Comparison of ENCODE assay signal across 8 cellular contexts in genomic region chr1:111570781-111571181, GRCh38. TPM values are rescaled to one million over a fixed set of nuclear protein-coding genes. Genes with fewer than 3 reads are reported as not detected.
DNase-seq lines count a peak whose midpoint lies in the region; ATAC-seq, FAIRE-seq and TF ChIP-seq lines count a peak whose summit lies in the region.

No MANE protein-coding gene starts in this region.

- H4K20me1 ChIP-seq in Loucy (ENCODE audit: insufficient read depth, low read length, poor library complexity, severe bottlenecking) (no peaks in the 10 kb centered on the region), keratinocyte (ENCODE audit: control insufficient read depth, extremely low read depth, insufficient read depth, low read length) (no peaks in the 10 kb centered on the region)

- no peaks in the 10 kb centered on the region for H3K27me3 ChIP-seq in Loucy (ENCODE audit: insufficient read depth, low read length, poor library complexity, severe bottlenecking)
- H3K27me3 ChIP-seq in keratinocyte (ENCODE audit: control insufficient read depth, extremely low read depth, insufficient read depth, low read length): no peaks in the 10 kb centered on the region
- no peaks in the 10 kb centered on the region for H3K27me3 ChIP-seq in stomach smooth muscle (ENCODE audit: control insufficient read depth in 1 of 2, insufficient read depth in 2 of 2, low read length in 2 of 2)

- H3K4me3 ChIP-seq in Loucy (ENCODE audit: low read length, poor library complexity, severe bottlenecking) (no peak overlapping the region), keratinocyte (ENCODE audit: control insufficient read depth in 2 of 3, extremely low read depth in 1 of 3, insufficient read depth in 2 of 3, low read depth in 1 of 3, low read length in 3 of 3) (no peak overlapping the region), stomach smooth muscle (ENCODE audit: low read length in 2 of 2) (no peak overlapping the region)

- no peaks in the 10 kb centered on the region for H3F3A ChIP-seq in Loucy (ENCODE audit: low read depth)

- FAIRE-seq in keratinocyte (lab: Jason Lieb, UNC): no peak

- H3K4me1 Mint-ChIP-seq in activated T-cell treated with anti-CD3 and anti-CD28 coated beads, Interleukin-2, amount 50 U/mL, for 72 hours (ENCODE audit: low read depth): peaks cover 25% of the 10 kb centered on the region

- no peaks in the 10 kb centered on the region for H3K9me3 Mint-ChIP-seq in activated T-cell treated with anti-CD3 and anti-CD28 coated beads, Interleukin-2, amount 50 U/mL, for 72 hours

- no peaks in the 10 kb centered on the region for H3K27me3 Mint-ChIP-seq in activated T-cell treated with anti-CD3 and anti-CD28 coated beads, Interleukin-2, amount 50 U/mL, for 72 hours (ENCODE audit: low read depth)

- peak; percentile 80 to 86 for ATAC-seq in activated T-cell treated with anti-CD3 and anti-CD28 coated beads, Interleukin-2, amount 50 U/mL, for 72 hours (replicated peaks in 1 of 2)
- ATAC-seq in HG03457 (IDR thresholded peaks at IDR 0.05; ENCODE audit: unreplicated experiment): no peak
- no peak for ATAC-seq in GM21825 (IDR thresholded peaks at IDR 0.05; ENCODE audit: unreplicated experiment)
- no peak for ATAC-seq in HG03025 (IDR thresholded peaks at IDR 0.05; ENCODE audit: low FRiP score, unreplicated experiment)

- no peak overlapping the region for H3K27ac Mint-ChIP-seq in activated T-cell treated with anti-CD3 and anti-CD28 coated beads, Interleukin-2, amount 50 U/mL, for 72 hours

- no peaks in the 10 kb centered on the region for H3K9me3 ChIP-seq in Loucy (ENCODE audit: insufficient read depth, low read depth, low read length)
- H3K9me3 ChIP-seq in keratinocyte (ENCODE audit: control insufficient read depth, low read depth, low read length): no peaks in the 10 kb centered on the region
- no peaks in the 10 kb centered on the region for H3K9me3 ChIP-seq in stomach smooth muscle (ENCODE audit: control insufficient read depth in 2 of 2, low read length in 2 of 2)

- no peaks in the 10 kb centered on the region for H3K36me3 ChIP-seq in Loucy (ENCODE audit: insufficient read depth, low read length)
- H3K36me3 ChIP-seq in keratinocyte (ENCODE audit: control insufficient read depth in 2 of 2, extremely low read depth in 1 of 2, insufficient read depth in 2 of 2, low read length in 2 of 2): no peaks in the 10 kb centered on the region
- no peaks in the 10 kb centered on the region for H3K36me3 ChIP-seq in stomach smooth muscle (ENCODE audit: control insufficient read depth in 2 of 2, insufficient read depth in 2 of 2, low read length in 2 of 2)

- dilution Hi-C loops in keratinocyte (cut with MboI; ENCODE audit: extremely low pct_ligation_motif_present, low sequenced_read_pairs): no loop called here

- no peak overlapping the region for H3K9ac ChIP-seq in Loucy (ENCODE audit: low read depth, low read length, poor library complexity, severe bottlenecking)
- H3K9ac ChIP-seq in keratinocyte (ENCODE audit: control insufficient read depth, extremely low read depth, insufficient read depth, low read length): no peak overlapping the region
- H3K9ac ChIP-seq in stomach smooth muscle (ENCODE audit: low read length in 2 of 2): no peak overlapping the region

- no peaks in the 10 kb centered on the region for H3K36me3 Mint-ChIP-seq in activated T-cell treated with anti-CD3 and anti-CD28 coated beads, Interleukin-2, amount 50 U/mL, for 72 hours (ENCODE audit: insufficient read depth in 2 of 2)

- H3K9me1 ChIP-seq in keratinocyte (ENCODE audit: control insufficient read depth, extremely low read depth, insufficient read depth, low read length): no peaks in the 10 kb centered on the region

- H3K79me2 ChIP-seq in Loucy (ENCODE audit: insufficient read depth, low read length) (no peaks in the 10 kb centered on the region), keratinocyte (ENCODE audit: control insufficient read depth, insufficient read depth, low read length) (no peaks in the 10 kb centered on the region)

- DNase-seq in ELR (ENCODE audit: low read depth) (peak; percentile 62), keratinocyte (ENCODE audit: low read depth, low spot score) (no peak)
- DNase-seq in activated T-cell treated with anti-CD3 and anti-CD28 coated beads, Interleukin-2, amount 50 U/mL, for 72 hours: peak; percentile 41 to 44

- peak overlapping the region; percentile 20 to 39 for H3K4me3 Mint-ChIP-seq in activated T-cell treated with anti-CD3 and anti-CD28 coated beads, Interleukin-2, amount 50 U/mL, for 72 hours

- peak; percentile 71 for TF ChIP-seq CTCF in Loucy (conservative IDR thresholded peaks at IDR 0.05; ENCODE audit: low read length)
- peak; percentile 21 to 43 (median 22) for TF ChIP-seq CTCF in keratinocyte (optimal IDR thresholded peaks at IDR 0.05 in 1 of 3, IDR thresholded peaks at IDR 0.05 in 1 of 3, conservative IDR thresholded peaks at IDR 0.05 in 1 of 3; ENCODE audit: extremely low read depth in 1 of 3, insufficient read depth in 2 of 3, low read length in 3 of 3)

- H3K4me1 ChIP-seq in Loucy (ENCODE audit: insufficient read depth, low read length, poor library complexity, severe bottlenecking) (no peaks in the 10 kb centered on the region), keratinocyte (ENCODE audit: control insufficient read depth, extremely low read depth, insufficient read depth, low read length) (no peaks in the 10 kb centered on the region), stomach smooth muscle (ENCODE audit: control insufficient read depth, insufficient read depth, low read length) (peaks cover 16% of the 10 kb centered on the region)

- H2AFZ ChIP-seq in Loucy (ENCODE audit: low read length) (no peak overlapping the region), keratinocyte (ENCODE audit: control insufficient read depth, low read length) (no peak overlapping the region)

- H3K27ac ChIP-seq in keratinocyte (ENCODE audit: control insufficient read depth, insufficient read depth, low read length): no peak overlapping the region
- peak overlapping the region; percentile 19 for H3K27ac ChIP-seq in stomach smooth muscle (ENCODE audit: low read length)

- H3K4me2 ChIP-seq in Loucy (ENCODE audit: low read depth, low read length, poor library complexity, severe bottlenecking) (no peak overlapping the region), keratinocyte (ENCODE audit: control insufficient read depth, extremely low read depth, insufficient read depth, low read depth, low read length) (no peak overlapping the region)

- H3K9me2 ChIP-seq in Loucy (replicated peaks; ENCODE audit: low read depth, low read length): no peaks in the 10 kb centered on the region

RNA-seq across cellular contexts. Expression of gene RAP1A, which starts 48.8 kb away (rescaled TPM):
- 100 to 1,000 TPM; 216 TPM for total RNA-seq in activated T-cell treated with anti-CD3 and anti-CD28 coated beads, Interleukin-2, amount 50 U/mL, for 72 hours
- 35.2 to 70.3 TPM (median 43.9 TPM) in 3 replicates for polyA plus RNA-seq in keratinocyte
- 119 TPM for polyA plus RNA-seq in keratinocyte (2011; ENCODE audit: low read depth)
- 56.5 and 106 TPM in 2 replicates for polyA plus RNA-seq in keratinocyte (2011; cell fraction: cytosol; rRNA removed)
- 21.5 and 25.7 TPM in 2 replicates for polyA plus RNA-seq in keratinocyte (2011; cell fraction: nucleus; rRNA removed)
- 50.9 and 55.7 TPM in 2 replicates for polyA plus RNA-seq in keratinocyte (2012; ENCODE audit: low replicate concordance)
- polyA minus RNA-seq in keratinocyte: 9.2 to 29.5 TPM (median 13.0 TPM) in 3 replicates
- 17.3 TPM for polyA minus RNA-seq in keratinocyte (2011; cell fraction: cytosol; rRNA and poly(A)+ RNA removed)
- 1.7 and 8.6 TPM in 2 replicates for polyA minus RNA-seq in keratinocyte (2011; cell fraction: nucleus; rRNA and poly(A)+ RNA removed)

Comparison
In these comparisons a context has a peak if more than half of its experiments do, and no peak if none do; other contexts are left out.
1. ATAC-seq: peak in activated T-cell treated with anti-CD3 and anti-CD28 coated beads, Interleukin-2, amount 50 U/mL, for 72 hours (2 of 2); none in HG03457 (single experiment), GM21825 (single experiment) and HG03025 (single experiment).